ENCODE assay signal across 8 cellular contexts in genomic region chr15:84653584-84653909, GRCh38. TPM values are rescaled to one million over a fixed set of nuclear protein-coding genes. Genes with fewer than 3 reads are reported as not detected.
DNase-seq lines count a peak whose midpoint lies in the region; ATAC-seq, FAIRE-seq and TF ChIP-seq lines count a peak whose summit lies in the region.

No MANE protein-coding gene starts in this region.

- peaks cover 27% of the 10 kb centered on the region for H3K79me2 ChIP-seq in astrocyte (ENCODE audit: insufficient read depth, low read length)

- H3K27ac Mint-ChIP-seq in activated naive CD4-positive, alpha-beta T cell treated with anti-CD3 and anti-CD28 coated beads for 36 hours: peak overlapping the region; percentile 87
- peak overlapping the region; percentile 93 for H3K27ac Mint-ChIP-seq in astrocyte (ENCODE audit: unreplicated experiment)

- DNase-seq in activated naive CD4-positive, alpha-beta T cell treated with anti-CD3 and anti-CD28 coated beads for 36 hours: no peak
- DNase-seq in activated naive CD4-positive, alpha-beta T cell treated with anti-CD3 and anti-CD28 coated beads, Interleukin-2, amount 50 U/mL, for 16 hours: no peak
- DNase-seq in astrocyte (ENCODE audit: low read depth): no peak
- DNase-seq in lower lobe of right lung: no peak
- DNase-seq in upper lobe of left lung: no peak
- DNase-seq in NCI-H345 (lab: John Stamatoyannopoulos, UW): no peak

- H3K9me3 Mint-ChIP-seq in activated naive CD4-positive, alpha-beta T cell treated with anti-CD3 and anti-CD28 coated beads for 36 hours: no peaks in the 10 kb centered on the region
- H3K9me3 Mint-ChIP-seq in astrocyte (ENCODE audit: unreplicated experiment): peaks cover 3% of the 10 kb centered on the region

- no peaks in the 10 kb centered on the region for H3K27me3 ChIP-seq in astrocyte (ENCODE audit: insufficient read depth, low read length)
- H3K27me3 ChIP-seq in lower lobe of right lung (ENCODE audit: low read depth): no peaks in the 10 kb centered on the region
- H3K27me3 ChIP-seq in upper lobe of left lung: no peaks in the 10 kb centered on the region

- peaks cover 38% of the 10 kb centered on the region for H3K4me1 Mint-ChIP-seq in activated naive CD4-positive, alpha-beta T cell treated with anti-CD3 and anti-CD28 coated beads for 36 hours (ENCODE audit: low read depth)
- H3K4me1 Mint-ChIP-seq in astrocyte (ENCODE audit: low read depth, unreplicated experiment): peaks cover 20% of the 10 kb centered on the region

- peak overlapping the region; percentile 91 for H3K27ac ChIP-seq in astrocyte (ENCODE audit: low read depth, low read length)
- peak overlapping the region; percentile 89 for H3K27ac ChIP-seq in lower lobe of right lung
- H3K27ac ChIP-seq in upper lobe of left lung: peak overlapping the region; percentile 80 to 93 (median 87)

- H3K9me3 ChIP-seq in astrocyte (ENCODE audit: insufficient read depth, low read depth, low read length): no peaks in the 10 kb centered on the region
- H3K9me3 ChIP-seq in lower lobe of right lung: no peaks in the 10 kb centered on the region
- H3K9me3 ChIP-seq in upper lobe of left lung: no peaks in the 10 kb centered on the region

- H3K4me1 ChIP-seq in astrocyte (ENCODE audit: insufficient read depth, low read length) (peaks cover 29% of the 10 kb centered on the region), lower lobe of right lung (peaks cover 52% of the 10 kb centered on the region), upper lobe of left lung (peaks cover 26 to 58% (median 35%) of the 10 kb centered on the region in 4 donors)

- 17% methylated on average over 7 of the region's 7 CpGs; no CpG with 5 or more reads in 1 of the 2 donors for WGBS in upper lobe of left lung, 2 donors

- peak overlapping the region; percentile 83 for H2AFZ ChIP-seq in astrocyte (ENCODE audit: low read depth, low read length)

- peak overlapping the region; percentile 90 for H3K4me3 ChIP-seq in astrocyte (ENCODE audit: insufficient read depth, low read depth, low read length)
- H3K4me3 ChIP-seq in lower lobe of right lung: peak overlapping the region; percentile 93
- peak overlapping the region; percentile 83 to 96 (median 94) for H3K4me3 ChIP-seq in upper lobe of left lung

- no peaks in the 10 kb centered on the region for H3K27me3 Mint-ChIP-seq in activated naive CD4-positive, alpha-beta T cell treated with anti-CD3 and anti-CD28 coated beads for 36 hours (ENCODE audit: low read depth)
- H3K27me3 Mint-ChIP-seq in astrocyte (ENCODE audit: low read depth, unreplicated experiment): peaks cover 3% of the 10 kb centered on the region

- peak overlapping the region; percentile 93 for H3K9ac ChIP-seq in astrocyte (ENCODE audit: low read length)

- TF ChIP-seq CTCF in astrocyte (IDR thresholded peaks at IDR 0.05; ENCODE audit: insufficient read depth, low read depth, low read length) (no peak), lower lobe of right lung (IDR thresholded peaks at IDR 0.05) (no peak), upper lobe of left lung (IDR thresholded peaks at IDR 0.05) (no peak)

- FAIRE-seq in astrocyte (lab: Jason Lieb, UNC): no peak

- no peak for TF ChIP-seq EP300 in upper lobe of left lung (IDR thresholded peaks at IDR 0.05)

- H3K4me3 Mint-ChIP-seq in activated naive CD4-positive, alpha-beta T cell treated with anti-CD3 and anti-CD28 coated beads for 36 hours: peak overlapping the region; percentile 99
- peak overlapping the region; percentile 93 for H3K4me3 Mint-ChIP-seq in astrocyte (ENCODE audit: unreplicated experiment)

- peak overlapping the region; percentile 96 for H3K4me2 ChIP-seq in astrocyte (ENCODE audit: low read length)

- intact Hi-C loops in activated naive CD4-positive, alpha-beta T cell treated with anti-CD3 and anti-CD28 coated beads for 36 hours (cut with micrococcal nuclease): loop anchor here (10.0 kb wide), 1 partner anchor 751 kb away; no protein-coding TSS in a partner anchor
- intact Hi-C loops in lower lobe of right lung (cut with DNase I): no loop called here

- H3K36me3 ChIP-seq in astrocyte (ENCODE audit: insufficient read depth, low read length) (peaks cover 7% of the 10 kb centered on the region), lower lobe of right lung (peaks cover 40% of the 10 kb centered on the region), upper lobe of left lung (peaks cover 11 to 42% (median 25%) of the 10 kb centered on the region in 4 donors)

- ATAC-seq in lower lobe of right lung (peak in 1 of 2 donors; percentile 0), upper lobe of left lung (ENCODE audit: low FRiP score in 2 of 2) (no peak), HG02571 (IDR thresholded peaks at IDR 0.05; ENCODE audit: unreplicated experiment) (no peak), HG03342 (IDR thresholded peaks at IDR 0.05; ENCODE audit: unreplicated experiment) (no peak)

- peaks cover 14% of the 10 kb centered on the region for H3K36me3 Mint-ChIP-seq in activated naive CD4-positive, alpha-beta T cell treated with anti-CD3 and anti-CD28 coated beads for 36 hours (ENCODE audit: low read depth)
- peaks cover 18% of the 10 kb centered on the region for H3K36me3 Mint-ChIP-seq in astrocyte (ENCODE audit: low read depth, unreplicated experiment)

- H4K20me1 ChIP-seq in astrocyte (ENCODE audit: insufficient read depth, low read length): peaks cover 6% of the 10 kb centered on the region

- no peak for TF ChIP-seq POLR2A in upper lobe of left lung (IDR thresholded peaks at IDR 0.05)

- CTCF ChIA-PET in activated naive CD4-positive, alpha-beta T cell treated with anti-CD3 and anti-CD28 coated beads for 36 hours (lab: Charles Lee): interaction anchor here (0.6 to 2.6 kb wide), 8 partner anchors 16 to 224 kb away, joined by 3 to 12 read pairs (median 4); no protein-coding TSS in a partner anchor

RNA-seq across cellular contexts. Expression of gene WDR73, which starts 0.5 kb away (rescaled TPM):
- 1 to 10 TPM; 9.5 to 9.9 TPM for total RNA-seq in activated naive CD4-positive, alpha-beta T cell treated with anti-CD3 and anti-CD28 coated beads for 36 hours
- total RNA-seq in astrocyte (22.1 and 23.9 TPM in 2 replicates), lower lobe of right lung (29.9 TPM), upper lobe of left lung (100 to 1,000 TPM in 1 of 6 donors, 10 to 100 TPM in 5; 21.5 to 138 (median 35.8) TPM)

RNA-seq across cellular contexts. Expression of gene NMB, which starts 4.5 kb away (rescaled TPM):
- 1 to 10 TPM; 5.1 to 5.7 TPM for total RNA-seq in activated naive CD4-positive, alpha-beta T cell treated with anti-CD3 and anti-CD28 coated beads for 36 hours
- total RNA-seq in astrocyte: 6.1 and 6.4 TPM in 2 replicates
- total RNA-seq in lower lobe of right lung: 10.4 TPM
- total RNA-seq in upper lobe of left lung: 10 to 100 TPM in 1 of 6 donors, 1 to 10 TPM in 4, not detected in 1; 4.7 to 13.1 (median 5.7) TPM

RNA-seq across cellular contexts. Expression of gene ZSCAN2, which starts 52.7 kb away (rescaled TPM):
- total RNA-seq in activated naive CD4-positive, alpha-beta T cell treated with anti-CD3 and anti-CD28 coated beads for 36 hours: 1 to 10 TPM; 5.3 to 5.6 TPM
- total RNA-seq in astrocyte (13.5 and 16.2 TPM in 2 replicates), lower lobe of right lung (6.9 TPM), upper lobe of left lung (10 to 100 TPM in 1 of 6 donors, 1 to 10 TPM in 5; 4.1 to 11.0 (median 5.9) TPM)
